In the genomic region with DNA sequence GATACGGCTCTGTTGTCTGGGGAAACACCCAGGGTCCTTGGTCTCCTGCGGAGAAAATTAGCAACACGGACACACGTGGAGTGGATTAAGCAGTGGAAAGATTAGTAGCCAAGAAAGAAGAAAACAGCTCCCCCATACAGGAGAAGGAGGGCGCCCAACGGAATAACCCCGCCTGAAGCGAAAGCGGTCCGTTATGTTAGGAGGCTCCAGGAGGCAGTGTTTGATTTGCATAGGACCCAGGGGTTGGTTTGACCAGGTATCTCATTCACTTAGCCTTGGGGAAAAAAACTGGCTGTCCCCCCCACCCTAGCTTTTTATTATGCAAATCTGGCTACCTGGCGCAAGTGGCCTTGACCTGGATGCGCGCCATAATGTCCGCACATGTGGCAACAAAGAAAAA, we compare ENCODE assay signal across 1 cellular context.
TF ChIP-seq lines count a peak whose summit lies in the region.

No MANE protein-coding gene starts in this region.

TF ChIP-seq in WTC11, 78 proteins besides CTCF, POLR2A, EP300 and RAD21 (continued from another document):
- TF ChIP-seq, protein P1, sequence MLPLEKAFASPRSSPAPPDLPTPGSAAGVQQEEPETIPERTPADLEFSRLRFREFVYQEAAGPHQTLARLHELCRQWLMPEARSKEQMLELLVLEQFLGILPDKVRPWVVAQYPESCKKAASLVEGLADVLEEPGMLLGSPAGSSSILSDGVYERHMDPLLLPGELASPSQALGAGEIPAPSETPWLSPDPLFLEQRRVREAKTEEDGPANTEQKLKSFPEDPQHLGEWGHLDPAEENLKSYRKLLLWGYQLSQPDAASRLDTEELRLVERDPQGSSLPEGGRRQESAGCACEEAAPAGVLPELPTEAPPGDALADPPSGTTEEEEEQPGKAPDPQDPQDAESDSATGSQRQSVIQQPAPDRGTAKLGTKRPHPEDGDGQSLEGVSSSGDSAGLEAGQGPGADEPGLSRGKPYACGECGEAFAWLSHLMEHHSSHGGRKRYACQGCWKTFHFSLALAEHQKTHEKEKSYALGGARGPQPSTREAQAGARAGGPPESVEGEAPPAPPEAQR (CRISPR knock-in tag; IDR thresholded peaks at IDR 0.05), result no peak
- no peak for TF ChIP-seq NR1H2 (CRISPR knock-in tag; IDR thresholded peaks at IDR 0.05)
- no peak for TF ChIP-seq OVOL2 (CRISPR knock-in tag; IDR thresholded peaks at IDR 0.05; ENCODE audit: borderline replicate concordance)
- TF ChIP-seq ATF1 (CRISPR knock-in tag; IDR thresholded peaks at IDR 0.05), result no peak
- no peak for TF ChIP-seq GTF2I (CRISPR knock-in tag; conservative IDR thresholded peaks at IDR 0.05)
- no peak for TF ChIP-seq CREB1 (CRISPR knock-in tag; IDR thresholded peaks at IDR 0.05)
- TF ChIP-seq, protein P2, sequence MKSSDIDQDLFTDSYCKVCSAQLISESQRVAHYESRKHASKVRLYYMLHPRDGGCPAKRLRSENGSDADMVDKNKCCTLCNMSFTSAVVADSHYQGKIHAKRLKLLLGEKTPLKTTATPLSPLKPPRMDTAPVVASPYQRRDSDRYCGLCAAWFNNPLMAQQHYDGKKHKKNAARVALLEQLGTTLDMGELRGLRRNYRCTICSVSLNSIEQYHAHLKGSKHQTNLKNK (CRISPR knock-in tag; IDR thresholded peaks at IDR 0.05), result no peak
- TF ChIP-seq, protein P3, sequence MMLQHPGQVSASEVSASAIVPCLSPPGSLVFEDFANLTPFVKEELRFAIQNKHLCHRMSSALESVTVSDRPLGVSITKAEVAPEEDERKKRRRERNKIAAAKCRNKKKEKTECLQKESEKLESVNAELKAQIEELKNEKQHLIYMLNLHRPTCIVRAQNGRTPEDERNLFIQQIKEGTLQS (CRISPR knock-in tag; conservative IDR thresholded peaks at IDR 0.05), result no peak
- no peak for TF ChIP-seq MXD4 (CRISPR knock-in tag; IDR thresholded peaks at IDR 0.05; ENCODE audit: borderline replicate concordance)
- TF ChIP-seq ZBTB21 (CRISPR knock-in tag; IDR thresholded peaks at IDR 0.05; ENCODE audit: borderline replicate concordance), result no peak
- TF ChIP-seq MYBL2 (CRISPR knock-in tag; IDR thresholded peaks at IDR 0.05), result no peak
- TF ChIP-seq, protein P4, sequence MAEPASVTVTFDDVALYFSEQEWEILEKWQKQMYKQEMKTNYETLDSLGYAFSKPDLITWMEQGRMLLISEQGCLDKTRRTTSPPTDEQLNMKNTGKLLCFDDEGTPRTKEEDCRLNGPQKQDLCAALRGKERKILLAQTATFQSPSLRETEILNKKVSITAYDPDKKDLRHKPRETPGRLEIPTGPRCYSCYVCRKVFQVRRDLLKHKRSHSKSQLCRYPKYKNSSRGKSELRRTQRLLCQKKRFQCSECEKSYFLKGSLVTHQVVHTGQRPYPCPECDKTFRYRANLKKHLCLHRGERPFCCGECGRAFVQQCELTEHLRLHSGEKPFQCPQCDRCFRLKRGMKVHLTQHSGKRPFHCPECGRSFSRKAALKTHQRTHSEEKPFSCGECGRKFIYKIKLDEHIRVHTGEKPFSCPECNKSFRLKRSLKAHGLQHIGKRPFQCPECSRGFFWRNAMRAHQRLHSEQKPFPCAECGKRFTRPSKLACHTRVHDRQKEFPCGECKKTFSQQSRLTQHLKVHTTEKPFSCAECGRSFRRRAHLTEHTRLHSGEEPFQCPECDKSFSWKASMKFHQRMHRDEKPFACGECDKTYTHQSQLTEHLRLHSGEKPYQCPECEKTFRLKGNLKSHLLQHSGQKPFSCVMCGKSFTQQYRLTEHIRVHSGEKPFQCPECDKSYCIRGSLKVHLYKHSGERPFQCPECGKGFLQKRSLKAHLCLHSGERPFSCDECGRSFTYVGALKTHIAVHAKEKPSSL (CRISPR knock-in tag; conservative IDR thresholded peaks at IDR 0.05), result no peak
- TF ChIP-seq, protein P5, sequence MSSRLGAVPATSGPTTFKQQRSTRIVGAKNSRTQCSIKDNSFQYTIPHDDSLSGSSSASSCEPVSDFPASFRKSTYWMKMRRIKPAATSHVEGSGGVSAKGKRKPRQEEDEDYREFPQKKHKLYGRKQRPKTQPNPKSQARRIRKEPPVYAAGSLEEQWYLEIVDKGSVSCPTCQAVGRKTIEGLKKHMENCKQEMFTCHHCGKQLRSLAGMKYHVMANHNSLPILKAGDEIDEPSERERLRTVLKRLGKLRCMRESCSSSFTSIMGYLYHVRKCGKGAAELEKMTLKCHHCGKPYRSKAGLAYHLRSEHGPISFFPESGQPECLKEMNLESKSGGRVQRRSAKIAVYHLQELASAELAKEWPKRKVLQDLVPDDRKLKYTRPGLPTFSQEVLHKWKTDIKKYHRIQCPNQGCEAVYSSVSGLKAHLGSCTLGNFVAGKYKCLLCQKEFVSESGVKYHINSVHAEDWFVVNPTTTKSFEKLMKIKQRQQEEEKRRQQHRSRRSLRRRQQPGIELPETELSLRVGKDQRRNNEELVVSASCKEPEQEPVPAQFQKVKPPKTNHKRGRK (CRISPR knock-in tag; IDR thresholded peaks at IDR 0.05; ENCODE audit: borderline replicate concordance), result no peak
- TF ChIP-seq, protein P6, sequence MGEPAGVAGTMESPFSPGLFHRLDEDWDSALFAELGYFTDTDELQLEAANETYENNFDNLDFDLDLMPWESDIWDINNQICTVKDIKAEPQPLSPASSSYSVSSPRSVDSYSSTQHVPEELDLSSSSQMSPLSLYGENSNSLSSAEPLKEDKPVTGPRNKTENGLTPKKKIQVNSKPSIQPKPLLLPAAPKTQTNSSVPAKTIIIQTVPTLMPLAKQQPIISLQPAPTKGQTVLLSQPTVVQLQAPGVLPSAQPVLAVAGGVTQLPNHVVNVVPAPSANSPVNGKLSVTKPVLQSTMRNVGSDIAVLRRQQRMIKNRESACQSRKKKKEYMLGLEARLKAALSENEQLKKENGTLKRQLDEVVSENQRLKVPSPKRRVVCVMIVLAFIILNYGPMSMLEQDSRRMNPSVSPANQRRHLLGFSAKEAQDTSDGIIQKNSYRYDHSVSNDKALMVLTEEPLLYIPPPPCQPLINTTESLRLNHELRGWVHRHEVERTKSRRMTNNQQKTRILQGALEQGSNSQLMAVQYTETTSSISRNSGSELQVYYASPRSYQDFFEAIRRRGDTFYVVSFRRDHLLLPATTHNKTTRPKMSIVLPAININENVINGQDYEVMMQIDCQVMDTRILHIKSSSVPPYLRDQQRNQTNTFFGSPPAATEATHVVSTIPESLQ (CRISPR knock-in tag; IDR thresholded peaks at IDR 0.05), result no peak
TF ChIP-seq in WTC11: peak in this region for 0.
